ENCODE assay signal across 8 cellular contexts in the genomic region with DNA sequence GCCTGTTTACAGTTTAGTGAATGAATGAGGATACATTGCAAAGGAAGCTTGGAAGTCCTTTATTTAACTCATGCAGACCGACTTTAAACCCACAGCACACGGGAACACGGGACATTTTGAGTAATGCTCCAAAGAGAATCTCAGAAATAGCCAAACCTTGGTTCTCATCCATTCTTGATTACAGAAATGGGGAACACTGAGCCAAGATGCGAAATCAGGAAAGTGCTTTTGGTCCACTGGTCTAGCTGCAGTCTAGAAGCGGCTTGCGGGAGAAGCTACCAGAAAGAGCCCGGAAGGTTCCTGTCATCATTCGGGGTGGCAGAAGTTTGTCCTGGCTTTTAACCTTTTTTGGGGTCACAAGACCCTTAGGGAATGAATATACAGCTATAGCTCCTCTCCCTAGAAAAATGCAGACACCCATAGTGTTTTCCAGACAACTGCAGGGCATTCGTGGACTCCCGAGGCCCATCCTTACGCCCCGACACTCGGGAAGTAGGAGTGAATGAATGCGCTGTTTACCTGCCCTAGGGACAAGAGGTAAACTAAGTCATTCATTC. TPM values are rescaled to one million over a fixed set of nuclear protein-coding genes. Genes with fewer than 3 reads are reported as not detected.
DNase-seq lines count a peak whose midpoint lies in the region; ATAC-seq and TF ChIP-seq lines count a peak whose summit lies in the region.

No MANE protein-coding gene starts in this region.

- H3K4me1 Mint-ChIP-seq in CD4-positive, CD25-positive, alpha-beta regulatory T cell, result peaks cover 23 to 47% (median 38%) of the 10 kb centered on the region in 4 donors

- H3K4me3 ChIP-seq in CD4-positive, CD25-positive, alpha-beta regulatory T cell (ENCODE audit: low read depth, low read length), result peak overlapping the region; percentile 86
- H3K4me3 ChIP-seq in ectodermal cell (ENCODE audit: insufficient read depth, low read depth, low read length), result peak overlapping the region; percentile 77
- H3K4me3 ChIP-seq in neural cell (ENCODE audit: low read length), result peak overlapping the region; percentile 85

- H3K9me3 ChIP-seq in CD4-positive, CD25-positive, alpha-beta regulatory T cell (ENCODE audit: control insufficient read depth in 2 of 2, low read length in 2 of 2), result no peaks in the 10 kb centered on the region
- H3K9me3 ChIP-seq in ectodermal cell (ENCODE audit: control insufficient read depth, low read length) (no peaks in the 10 kb centered on the region), neural cell (ENCODE audit: low read length) (no peaks in the 10 kb centered on the region)

- no peak for DNase-seq in CD4-positive, CD25-positive, alpha-beta regulatory T cell
- DNase-seq in NAMALWA (ENCODE audit: low spot score) (peak; percentile 10), hippocampal formation (lab: John Stamatoyannopoulos, UW) (no peak), LoVo (ENCODE audit: low spot score) (no peak), NCI-H2107 treated with DMSO at 0.1 percent for 48 hours (lab: John Stamatoyannopoulos, UW; ENCODE audit: unreplicated experiment) (no peak)

- H3K9ac ChIP-seq in neural cell (ENCODE audit: low read length), result peak overlapping the region; percentile 67

- TF ChIP-seq EP300 in neural cell (conservative IDR thresholded peaks at IDR 0.05; ENCODE audit: poor library complexity, severe bottlenecking), result no peak

- H4K20me1 ChIP-seq in neural cell (ENCODE audit: insufficient read depth), result peaks cover 10% of the 10 kb centered on the region

- H3K36me3 ChIP-seq in CD4-positive, CD25-positive, alpha-beta regulatory T cell (ENCODE audit: control insufficient read depth, insufficient read depth, low read length), result no peaks in the 10 kb centered on the region
- no peaks in the 10 kb centered on the region for H3K36me3 ChIP-seq in ectodermal cell (ENCODE audit: control insufficient read depth, insufficient read depth, low read length)
- H3K36me3 ChIP-seq in neural cell (ENCODE audit: insufficient read depth, low read length), result no peaks in the 10 kb centered on the region

- H3K9me2 ChIP-seq in neural cell (ENCODE audit: insufficient read depth, low read length), result no peaks in the 10 kb centered on the region

- peaks cover 8% of the 10 kb centered on the region for H3K36me3 Mint-ChIP-seq in CD4-positive, CD25-positive, alpha-beta regulatory T cell

- peak overlapping the region; percentile 46 to 87 (median 72) for H3K27ac Mint-ChIP-seq in CD4-positive, CD25-positive, alpha-beta regulatory T cell

- no peaks in the 10 kb centered on the region for H3K9me3 Mint-ChIP-seq in CD4-positive, CD25-positive, alpha-beta regulatory T cell

- H3K27ac ChIP-seq in CD4-positive, CD25-positive, alpha-beta regulatory T cell (ENCODE audit: insufficient read depth, low read length, poor library complexity, severe bottlenecking), result peak overlapping the region; percentile 85
- no peak overlapping the region for H3K27ac ChIP-seq in ectodermal cell (ENCODE audit: insufficient read depth, low read depth, low read length, poor library complexity, severe bottlenecking)
- peak overlapping the region; percentile 56 for H3K27ac ChIP-seq in neural cell (ENCODE audit: low read length)

- peaks cover 4% of the 10 kb centered on the region for H3F3A ChIP-seq in neural cell (ENCODE audit: insufficient read depth, low read length, poor library complexity, severe bottlenecking)

- no peak for TF ChIP-seq RAD21 in neural cell (conservative IDR thresholded peaks at IDR 0.05)

- no peak for ATAC-seq in CD4-positive, CD25-positive, alpha-beta regulatory T cell (ENCODE audit: low read depth in 2 of 2)
- ATAC-seq in GM21390 (IDR thresholded peaks at IDR 0.05; ENCODE audit: unreplicated experiment), result no peak

- no peaks in the 10 kb centered on the region for H3K27me3 ChIP-seq in CD4-positive, CD25-positive, alpha-beta regulatory T cell (ENCODE audit: control insufficient read depth, insufficient read depth, low read length)
- no peaks in the 10 kb centered on the region for H3K27me3 ChIP-seq in ectodermal cell (ENCODE audit: control insufficient read depth, insufficient read depth, low read length, poor library complexity, severe bottlenecking)
- no peaks in the 10 kb centered on the region for H3K27me3 ChIP-seq in neural cell (ENCODE audit: insufficient read depth, low read depth, low read length)

- TF ChIP-seq CTCF in neural cell (IDR thresholded peaks at IDR 0.05; ENCODE audit: poor library complexity, severe bottlenecking), result no peak

- H2AFZ ChIP-seq in neural cell (ENCODE audit: low read depth, low read length), result peak overlapping the region; percentile 42

- peaks cover 10% of the 10 kb centered on the region for H3K27me3 Mint-ChIP-seq in CD4-positive, CD25-positive, alpha-beta regulatory T cell

- peaks cover 36% of the 10 kb centered on the region for H3K4me1 ChIP-seq in CD4-positive, CD25-positive, alpha-beta regulatory T cell (ENCODE audit: control insufficient read depth, insufficient read depth, low read length, poor library complexity, severe bottlenecking)
- H3K4me1 ChIP-seq in ectodermal cell (ENCODE audit: control insufficient read depth, insufficient read depth, low read length), result peaks cover 14% of the 10 kb centered on the region

- peak overlapping the region; percentile 89 for H3K4me2 ChIP-seq in neural cell (ENCODE audit: low read length)

- peaks cover 30% of the 10 kb centered on the region for H3K79me2 ChIP-seq in neural cell (replicated peaks; ENCODE audit: insufficient read depth, low read length)

- WGBS in ectodermal cell, 2 experiments, result 55 to 58% methylated on average over 14 of the region's 14 CpGs

- H3K4me3 Mint-ChIP-seq in CD4-positive, CD25-positive, alpha-beta regulatory T cell, result peak overlapping the region; percentile 83 to 97 (median 86)

TF ChIP-seq in neural cell, 6 proteins besides CTCF, POLR2A, EP300 and RAD21:
- TF ChIP-seq, protein P1, sequence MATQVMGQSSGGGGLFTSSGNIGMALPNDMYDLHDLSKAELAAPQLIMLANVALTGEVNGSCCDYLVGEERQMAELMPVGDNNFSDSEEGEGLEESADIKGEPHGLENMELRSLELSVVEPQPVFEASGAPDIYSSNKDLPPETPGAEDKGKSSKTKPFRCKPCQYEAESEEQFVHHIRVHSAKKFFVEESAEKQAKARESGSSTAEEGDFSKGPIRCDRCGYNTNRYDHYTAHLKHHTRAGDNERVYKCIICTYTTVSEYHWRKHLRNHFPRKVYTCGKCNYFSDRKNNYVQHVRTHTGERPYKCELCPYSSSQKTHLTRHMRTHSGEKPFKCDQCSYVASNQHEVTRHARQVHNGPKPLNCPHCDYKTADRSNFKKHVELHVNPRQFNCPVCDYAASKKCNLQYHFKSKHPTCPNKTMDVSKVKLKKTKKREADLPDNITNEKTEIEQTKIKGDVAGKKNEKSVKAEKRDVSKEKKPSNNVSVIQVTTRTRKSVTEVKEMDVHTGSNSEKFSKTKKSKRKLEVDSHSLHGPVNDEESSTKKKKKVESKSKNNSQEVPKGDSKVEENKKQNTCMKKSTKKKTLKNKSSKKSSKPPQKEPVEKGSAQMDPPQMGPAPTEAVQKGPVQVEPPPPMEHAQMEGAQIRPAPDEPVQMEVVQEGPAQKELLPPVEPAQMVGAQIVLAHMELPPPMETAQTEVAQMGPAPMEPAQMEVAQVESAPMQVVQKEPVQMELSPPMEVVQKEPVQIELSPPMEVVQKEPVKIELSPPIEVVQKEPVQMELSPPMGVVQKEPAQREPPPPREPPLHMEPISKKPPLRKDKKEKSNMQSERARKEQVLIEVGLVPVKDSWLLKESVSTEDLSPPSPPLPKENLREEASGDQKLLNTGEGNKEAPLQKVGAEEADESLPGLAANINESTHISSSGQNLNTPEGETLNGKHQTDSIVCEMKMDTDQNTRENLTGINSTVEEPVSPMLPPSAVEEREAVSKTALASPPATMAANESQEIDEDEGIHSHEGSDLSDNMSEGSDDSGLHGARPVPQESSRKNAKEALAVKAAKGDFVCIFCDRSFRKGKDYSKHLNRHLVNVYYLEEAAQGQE (IDR thresholded peaks at IDR 0.05; ENCODE audit: borderline replicate concordance), result no peak
- TF ChIP-seq POLR2AphosphoS5 (IDR thresholded peaks at IDR 0.05) (no peak), MXI1 (conservative IDR thresholded peaks at IDR 0.05; ENCODE audit: poor library complexity, severe bottlenecking) (no peak), TAF1 (IDR thresholded peaks at IDR 0.05; ENCODE audit: low read depth) (no peak), EZH2 (IDR thresholded peaks at IDR 0.05; ENCODE audit: borderline replicate concordance, insufficient read depth, low read length, poor library complexity, severe bottlenecking) (no peak), SMC3 (conservative IDR thresholded peaks at IDR 0.05; ENCODE audit: poor library complexity) (no peak)
TF ChIP-seq in neural cell: peak in this region for 0.

RNA-seq across cellular contexts. Expression of a gene that starts 0.5 kb away (rescaled TPM):
- total RNA-seq in CD4-positive, CD25-positive, alpha-beta regulatory T cell, result 21.2 TPM
- 1 to 10 TPM; 4.9 to 5.7 (median 5.5) TPM for polyA plus RNA-seq in CD4-positive, CD25-positive, alpha-beta regulatory T cell
- polyA plus RNA-seq in ectodermal cell (2013, experiment 1 of 4), result 22.5 TPM
- polyA plus RNA-seq in ectodermal cell (2013, experiment 2 of 4), result 26.3 TPM
- 17.5 TPM for polyA plus RNA-seq in ectodermal cell (2013, experiment 3 of 4)
- 21.3 TPM for polyA plus RNA-seq in ectodermal cell (2013, experiment 4 of 4)
- polyA plus RNA-seq in neural cell, result 47.6 TPM in 2 replicates
- polyA minus RNA-seq in neural cell, result 55.3 and 56.4 TPM in 2 replicates
